26 cellular contexts compared by ENCODE assay signal in the genomic region with DNA sequence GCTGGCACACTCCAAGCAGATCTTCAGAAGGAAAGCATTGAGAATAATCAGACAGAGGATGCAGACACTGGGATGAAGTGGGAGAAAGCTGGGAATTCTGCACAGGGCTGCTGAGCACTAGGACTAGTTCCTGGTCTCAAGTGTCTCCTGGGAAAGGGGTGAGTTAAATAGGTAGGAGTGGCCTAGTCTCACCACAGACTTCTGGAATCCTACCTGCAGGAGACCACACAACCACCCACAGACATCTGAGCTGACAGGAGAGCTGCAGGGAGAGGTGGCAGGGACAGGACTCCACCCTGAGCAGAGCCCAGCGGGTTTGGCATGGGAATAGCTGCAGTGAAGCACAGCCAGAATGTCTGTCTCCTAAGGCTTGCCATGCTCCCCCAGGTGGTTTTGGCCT.
"Had no signal": no experiment of that assay in that cellular context is flagged by ENCODE, and none has a peak within 500 bp of the region (broad histone marks: within the 10 kb centered on the region; RNA-seq: fewer than 3 reads in every experiment).

No MANE protein-coding gene starts in this region.

- H3K27me3 Mint-ChIP-seq: activated naive CD8-positive, alpha-beta T cell treated with anti-CD3 and anti-CD28 coated beads, Interleukin-2, amount 10 ng/mL, durations not matched to agents 7 days and 5 days had no signal

- H3K4me3 ChIP-seq: ascending aorta, body of pancreas, Peyer's patch, SJCRH30 had no signal

- H3K4me1 ChIP-seq: ascending aorta, body of pancreas, Peyer's patch, SJCRH30 had no signal

- H3K27ac ChIP-seq: ascending aorta, body of pancreas, Peyer's patch, RWPE1, SJCRH30, VCaP had no signal

- H3K4me1 Mint-ChIP-seq: activated naive CD8-positive, alpha-beta T cell treated with anti-CD3 and anti-CD28 coated beads, Interleukin-2, amount 10 ng/mL, durations not matched to agents 7 days and 5 days had no signal

- H3K36me3 ChIP-seq: ascending aorta, Peyer's patch, SJCRH30 had no signal

- DNase-seq: activated CD4-positive, alpha-beta T cell treated with anti-CD3 and anti-CD28 coated beads for 4 hours; activated CD8-positive, alpha-beta memory T cell treated with anti-CD3 and anti-CD28 coated beads, Interleukin-2, amount 50 U/mL, for 48 hours; activated CD8-positive, alpha-beta T cell treated with anti-CD3 and anti-CD28 coated beads, Interleukin-2, amount 10 ng/mL, durations not matched to agents 7 days and 5 days; activated naive CD4-positive, alpha-beta T cell treated with anti-CD3 and anti-CD28 coated beads, Interleukin-2, amount 50 U/mL, for 16 hours; activated naive CD8-positive, alpha-beta T cell treated with anti-CD3 and anti-CD28 coated beads, Interleukin-2, amount 10 ng/mL, durations not matched to agents 7 days and 5 days; activated T-cell treated with anti-CD3 and anti-CD28 coated beads, Interleukin-2, amount 50 U/mL, for 1 hour; body of pancreas; central memory CD4-positive, alpha-beta T cell; Kasumi-1; KBM-7; NCI-H1105 treated with DMSO at 0.1 percent for 48 hours; NCI-H1436 treated with DMSO at 0.1 percent for 48 hours; NCI-H187; NCI-H2081; NCI-H510A treated with DMSO at 0.1 percent for 48 hours; NCI-H69; NK-92 treated with Interleukin-12 subunit alpha and Interleukin-12 subunit beta, amount 100 ng/mL, for 24 hours; OCI-M1; Peyer's patch; Right ventricle myocardium superior; SJCRH30; SK-N-SH; T-helper 1 cell had no signal

- H3K36me3 Mint-ChIP-seq: activated naive CD8-positive, alpha-beta T cell treated with anti-CD3 and anti-CD28 coated beads, Interleukin-2, amount 10 ng/mL, durations not matched to agents 7 days and 5 days had no signal

- H3K4me2 ChIP-seq: SK-N-SH had no signal

- H3K9ac ChIP-seq: SK-N-SH had no signal

- H3K27ac Mint-ChIP-seq: activated CD8-positive, alpha-beta T cell treated with anti-CD3 and anti-CD28 coated beads, Interleukin-2, amount 10 ng/mL, durations not matched to agents 7 days and 5 days; activated naive CD8-positive, alpha-beta T cell treated with anti-CD3 and anti-CD28 coated beads, Interleukin-2, amount 10 ng/mL, durations not matched to agents 7 days and 5 days had no signal

- H3K9me3 ChIP-seq: ascending aorta, body of pancreas, SJCRH30, SK-N-SH had no signal

- ATAC-seq: activated CD8-positive, alpha-beta T cell treated with anti-CD3 and anti-CD28 coated beads, Interleukin-2, amount 10 ng/mL, durations not matched to agents 7 days and 5 days; body of pancreas had no signal

- H3K27me3 ChIP-seq: ascending aorta, body of pancreas, Peyer's patch, SJCRH30 had no signal

- H3K4me3 Mint-ChIP-seq: activated CD8-positive, alpha-beta T cell treated with anti-CD3 and anti-CD28 coated beads, Interleukin-2, amount 10 ng/mL, durations not matched to agents 7 days and 5 days; activated naive CD8-positive, alpha-beta T cell treated with anti-CD3 and anti-CD28 coated beads, Interleukin-2, amount 10 ng/mL, durations not matched to agents 7 days and 5 days had no signal
